In the genomic region with DNA sequence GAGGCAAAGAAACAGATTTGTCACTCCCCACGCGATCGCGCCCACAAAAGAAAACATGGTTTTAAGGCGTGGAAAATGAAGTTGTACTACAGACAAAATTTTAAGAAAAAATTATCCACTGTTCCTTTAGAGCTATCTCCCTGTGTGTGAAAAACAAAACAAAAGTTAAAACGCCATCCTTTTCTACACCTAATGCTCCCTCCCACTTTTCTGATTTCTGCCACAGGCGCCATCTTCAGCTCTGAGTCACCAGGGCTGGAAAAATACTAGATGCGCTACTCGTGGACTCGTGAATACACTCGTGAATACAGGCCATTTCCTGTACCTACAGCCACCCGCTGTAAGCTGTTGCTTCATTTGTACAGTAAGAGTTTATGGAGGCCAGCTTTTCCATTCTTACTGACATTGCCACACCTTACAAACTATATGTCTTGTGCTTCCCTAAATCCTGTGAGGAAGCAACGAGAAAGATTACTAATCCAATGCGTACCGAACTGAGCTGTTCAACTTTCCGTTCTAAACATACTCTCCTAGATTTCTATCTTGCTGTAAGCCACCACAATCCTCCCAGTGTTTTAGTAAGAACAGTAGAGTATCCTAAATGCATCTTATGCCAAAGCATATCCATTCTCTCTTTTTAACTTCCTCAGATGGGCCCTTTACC, we compare ENCODE assay signal across 8 cellular contexts. TPM values are rescaled to one million over a fixed set of nuclear protein-coding genes. Genes with fewer than 3 reads are reported as not detected.
DNase-seq lines count a peak whose midpoint lies in the region; ATAC-seq and TF ChIP-seq lines count a peak whose summit lies in the region.

No MANE protein-coding gene starts in this region.

- intact Hi-C loops in activated T-helper 2 cell treated with anti-CD3 and anti-CD28 coated beads, Interferon-gamma antibody, Interleukin-2, Interleukin-4, amounts not matched to agents 10 μg/mL and 5 μg/mL and 100 μg/mL, durations not matched to agents 14 hours and 24 hours and 36 hours (cut with micrococcal nuclease): loop anchor here (1.0 to 10.0 kb wide), 6 partner anchors 39 to 792 kb away; partner anchors contain the start of gene MTFR2

- no peaks in the 10 kb centered on the region for H3K9me3 Mint-ChIP-seq in activated T-helper 2 cell treated with anti-CD3 and anti-CD28 coated beads, Interferon-gamma antibody, Interleukin-2, Interleukin-4, amounts not matched to agents 10 μg/mL and 5 μg/mL and 100 μg/mL, durations not matched to agents 14 hours and 24 hours and 36 hours

- H3K4me2 ChIP-seq in neuronal stem cell (ENCODE audit: insufficient read depth, low read length, poor library complexity, severe bottlenecking): peak overlapping the region; percentile 60

- peak overlapping the region; percentile 99 for H2AFZ ChIP-seq in neuronal stem cell (ENCODE audit: low read length)

- H3K9me3 ChIP-seq in neuronal stem cell (replicated peaks in 1 of 2; ENCODE audit: control insufficient read depth in 2 of 2, insufficient read depth in 1 of 2, low read depth in 1 of 2, low read length in 2 of 2): peaks cover 0 to 1% of the 10 kb centered on the region in 2 donors
- no peaks in the 10 kb centered on the region for H3K9me3 ChIP-seq in stomach smooth muscle (ENCODE audit: control insufficient read depth in 2 of 2, low read length in 2 of 2)

- H3K36me3 ChIP-seq in neuronal stem cell (replicated peaks in 1 of 2; ENCODE audit: control insufficient read depth in 2 of 2, insufficient read depth in 2 of 2, low read length in 2 of 2) (peaks cover 0 to 21% of the 10 kb centered on the region in 2 donors), stomach smooth muscle (ENCODE audit: control insufficient read depth in 2 of 2, insufficient read depth in 2 of 2, low read length in 2 of 2) (no peaks in the 10 kb centered on the region)

- H3K36me3 Mint-ChIP-seq in activated T-helper 2 cell treated with anti-CD3 and anti-CD28 coated beads, Interferon-gamma antibody, Interleukin-2, Interleukin-4, amounts not matched to agents 10 μg/mL and 5 μg/mL and 100 μg/mL, durations not matched to agents 14 hours and 24 hours and 36 hours (ENCODE audit: low read depth): peaks cover 38% of the 10 kb centered on the region

- no peak overlapping the region for H2AK5ac ChIP-seq in neuronal stem cell (ENCODE audit: low read depth, low read length)

- no peak overlapping the region for H2BK12ac ChIP-seq in neuronal stem cell (ENCODE audit: low read length)

- peak overlapping the region; percentile 76 for H3K27ac ChIP-seq in neuronal stem cell (replicated peaks; ENCODE audit: low read length)
- peak overlapping the region; percentile 99 for H3K27ac ChIP-seq in stomach smooth muscle (ENCODE audit: low read length)

- H3K79me1 ChIP-seq in neuronal stem cell (ENCODE audit: low read depth, low read length): no peaks in the 10 kb centered on the region

- H3K27me3 ChIP-seq in neuronal stem cell (ENCODE audit: control insufficient read depth in 3 of 3, insufficient read depth in 3 of 3, low read depth in 1 of 3, low read length in 3 of 3): no peaks in the 10 kb centered on the region
- H3K27me3 ChIP-seq in stomach smooth muscle (ENCODE audit: control insufficient read depth in 1 of 2, insufficient read depth in 2 of 2, low read length in 2 of 2): no peaks in the 10 kb centered on the region

- H3K4ac ChIP-seq in neuronal stem cell (ENCODE audit: low read length): no peak overlapping the region

- no CpG with 5 or more reads among the region's 16 CpGs for WGBS in neuronal stem cell (ENCODE audit: extremely low coverage in 2 of 2, insufficient read length in 2 of 2, insufficient replicate concordance in 1 of 2), 2 donors

- DNase-seq in C1 segment of cervical spinal cord (lab: John Stamatoyannopoulos, UW) (peak in 12 of 14 donors; percentile 10 to 78 (median 43)), HuH-7 (ENCODE audit: low spot score) (peak; percentile 40), RKO (ENCODE audit: low spot score) (peak; percentile 92), foreskin fibroblast (peak; percentile 84 to 91), neuronal stem cell (ENCODE audit: low spot score) (peak; percentile 21)
- DNase-seq in activated T-helper 2 cell treated with anti-CD3 and anti-CD28 coated beads, Interferon-gamma antibody, Interleukin-2, Interleukin-4, amounts not matched to agents 10 μg/mL and 5 μg/mL and 100 μg/mL, durations not matched to agents 14 hours and 24 hours and 36 hours (ENCODE audit: low spot score): peak; percentile 59

- peak; percentile 29 for ATAC-seq in GM19467 (IDR thresholded peaks at IDR 0.05; ENCODE audit: unreplicated experiment)

- no peak overlapping the region for H4K8ac ChIP-seq in neuronal stem cell (ENCODE audit: low read depth, low read length)

- no peak overlapping the region for H3K4me3 Mint-ChIP-seq in activated T-helper 2 cell treated with anti-CD3 and anti-CD28 coated beads, Interferon-gamma antibody, Interleukin-2, Interleukin-4, amounts not matched to agents 10 μg/mL and 5 μg/mL and 100 μg/mL, durations not matched to agents 14 hours and 24 hours and 36 hours (ENCODE audit: low read depth)

- no peak overlapping the region for H3K14ac ChIP-seq in neuronal stem cell (ENCODE audit: low read length)

- H2BK5ac ChIP-seq in neuronal stem cell (ENCODE audit: low read length): peak overlapping the region; percentile 56

- TF ChIP-seq CTCF in foreskin fibroblast (IDR thresholded peaks at IDR 0.05; ENCODE audit: low read depth, low read length): no peak

- no peak overlapping the region for H2BK120ac ChIP-seq in neuronal stem cell (ENCODE audit: low read depth, low read length)

- H3K4me3 ChIP-seq in foreskin fibroblast (ENCODE audit: low read depth in 1 of 2, low read length in 2 of 2) (peak overlapping the region; percentile 78 to 87), neuronal stem cell (ENCODE audit: low read length in 2 of 2) (peak overlapping the region; percentile 82 to 87), stomach smooth muscle (ENCODE audit: low read length in 2 of 2) (peak overlapping the region; percentile 78 to 92)

- no peak overlapping the region for H3K18ac ChIP-seq in neuronal stem cell (ENCODE audit: low read length)

- H4K91ac ChIP-seq in neuronal stem cell (ENCODE audit: low read depth, low read length, poor library complexity): no peak overlapping the region

- no peaks in the 10 kb centered on the region for H3K4me1 ChIP-seq in neuronal stem cell (ENCODE audit: control insufficient read depth in 2 of 2, insufficient read depth in 1 of 2, low read depth in 1 of 2, low read length in 2 of 2)
- peaks cover 6% of the 10 kb centered on the region for H3K4me1 ChIP-seq in stomach smooth muscle (ENCODE audit: control insufficient read depth, insufficient read depth, low read length)

- H3K23ac ChIP-seq in neuronal stem cell (ENCODE audit: low read depth, low read length, poor library complexity): no peak overlapping the region

- H3K9ac ChIP-seq in neuronal stem cell (ENCODE audit: low read depth, low read length, poor library complexity) (no peak overlapping the region), stomach smooth muscle (ENCODE audit: low read length in 2 of 2) (peak overlapping the region; percentile 94 to 100)

- H2BK15ac ChIP-seq in neuronal stem cell (ENCODE audit: low read length): no peak overlapping the region

- H3K27me3 Mint-ChIP-seq in activated T-helper 2 cell treated with anti-CD3 and anti-CD28 coated beads, Interferon-gamma antibody, Interleukin-2, Interleukin-4, amounts not matched to agents 10 μg/mL and 5 μg/mL and 100 μg/mL, durations not matched to agents 14 hours and 24 hours and 36 hours (ENCODE audit: low read depth): no peaks in the 10 kb centered on the region

- H3K27ac Mint-ChIP-seq in activated T-helper 2 cell treated with anti-CD3 and anti-CD28 coated beads, Interferon-gamma antibody, Interleukin-2, Interleukin-4, amounts not matched to agents 10 μg/mL and 5 μg/mL and 100 μg/mL, durations not matched to agents 14 hours and 24 hours and 36 hours: no peak overlapping the region

- H3K4me1 Mint-ChIP-seq in activated T-helper 2 cell treated with anti-CD3 and anti-CD28 coated beads, Interferon-gamma antibody, Interleukin-2, Interleukin-4, amounts not matched to agents 10 μg/mL and 5 μg/mL and 100 μg/mL, durations not matched to agents 14 hours and 24 hours and 36 hours (ENCODE audit: low read depth): peaks cover 20% of the 10 kb centered on the region

RNA-seq across cellular contexts. Expression of gene AHI1, which starts 0.8 kb away (rescaled TPM):
- 201 and 203 TPM in 2 replicates for total RNA-seq in activated T-helper 2 cell treated with anti-CD3 and anti-CD28 coated beads, Interferon-gamma antibody, Interleukin-2, Interleukin-4, amounts not matched to agents 10 μg/mL and 5 μg/mL and 100 μg/mL, durations not matched to agents 14 hours and 24 hours and 36 hours
- polyA plus RNA-seq in neuronal stem cell (2013, experiment 1 of 2): 29.6 TPM
- 33.0 TPM for polyA plus RNA-seq in neuronal stem cell (2013, experiment 2 of 2)

Comparison
In these comparisons a context has a peak if more than half of its experiments do, and no peak if none do; other contexts are left out.
1. Peak in every context shown above with its lines: DNase-seq, ATAC-seq, H3K4me3 ChIP-seq and H3K27ac ChIP-seq.
2. DNase-seq: peak in every context shown above with its lines; median percentile 92 in RKO; 88 in foreskin fibroblast; 59 in activated T-helper 2 cell treated with anti-CD3 and anti-CD28 coated beads, Interferon-gamma antibody, Interleukin-2, Interleukin-4, amounts not matched to agents 10 μg/mL and 5 μg/mL and 100 μg/mL, durations not matched to agents 14 hours and 24 hours and 36 hours; 43 in C1 segment of cervical spinal cord; 40 in HuH-7; 21 in neuronal stem cell.